In genomic region chr9:4228606-4229005, GRCh38 we compare ENCODE assay signal across 8 cellular contexts.
A peak's percentile ranks its signal among the peaks of the same experiment; 100 is the strongest.
DNase-seq lines count a peak whose midpoint lies in the region; ATAC-seq, FAIRE-seq and TF ChIP-seq lines count a peak whose summit lies in the region.

No MANE protein-coding gene starts in this region.

- H3K9me3 Mint-ChIP-seq in Calu3 (ENCODE audit: low read depth, unreplicated experiment), result no peaks in the 10 kb centered on the region

- no peak overlapping the region for H3K4me3 ChIP-seq in HFF-Myc (replicated peaks; ENCODE audit: low read depth, low read length)
- H3K4me3 ChIP-seq in K562, result no peak overlapping the region

- H3K9ac ChIP-seq in K562 (ENCODE audit: insufficient read depth in 1 of 2, low read depth in 2 of 2, low read length in 2 of 2), result no peak overlapping the region

- peak; percentile 59; the same call in 2 of the 3 replicates for ATAC-seq in K562
- ATAC-seq in GM21529 (IDR thresholded peaks at IDR 0.05; ENCODE audit: unreplicated experiment), result no peak

- H3K4me2 ChIP-seq in K562 (ENCODE audit: insufficient read depth, low read length), result no peak overlapping the region

- H3K9me3 ChIP-seq in K562 (replicated peaks; ENCODE audit: control insufficient read depth, insufficient read depth, low read depth, low read length), result no peaks in the 10 kb centered on the region

- H3K27ac ChIP-seq in K562 (ENCODE audit: extremely low read depth, low read depth, low read length), result no peak overlapping the region

- no peak for TF ChIP-seq RAD21 in K562 (CRISPR knock-in tag; conservative IDR thresholded peaks at IDR 0.05 in 1 of 2, IDR thresholded peaks at IDR 0.05 in 1 of 2)

- 13% methylated on average over 1 of the region's 1 CpG for WGBS in K562 (ENCODE audit: insufficient coverage, low coverage, missing lambda C conversion rate)

- no peaks in the 10 kb centered on the region for H3K79me2 ChIP-seq in K562 (ENCODE audit: control insufficient read depth, insufficient read depth, low read length)

- no peaks in the 10 kb centered on the region for H3K27me3 Mint-ChIP-seq in Calu3 (ENCODE audit: unreplicated experiment)

- peaks cover 66% of the 10 kb centered on the region for H3K4me1 Mint-ChIP-seq in Calu3 (ENCODE audit: low read depth, unreplicated experiment)

- TF ChIP-seq CTCF in Calu3 (IDR thresholded peaks at IDR 0.05; ENCODE audit: unreplicated experiment) (no peak), HFF-Myc (IDR thresholded peaks at IDR 0.05; ENCODE audit: low read depth, low read length, missing control alignments) (peak; percentile 35), K562 (IDR thresholded peaks at IDR 0.05 in 2 of 3, conservative IDR thresholded peaks at IDR 0.05 in 1 of 3; ENCODE audit: insufficient read depth in 2 of 3, low read depth in 1 of 3, low read length in 3 of 3) (peak; percentile 9 to 18 (median 13); a peak in 2 of 6 replicates)

- in situ Hi-C loops in K562 (cut with MboI), result no loop called here

- no peak for TF ChIP-seq POLR2A in K562 (conservative IDR thresholded peaks at IDR 0.05)

- no peaks in the 10 kb centered on the region for H3K9me1 ChIP-seq in K562 (ENCODE audit: control insufficient read depth, insufficient read depth, low read length)

- BruUV-seq in Calu3 (replicated peaks; lab: Mats Ljungman, UMichigan) (no TSS peak), K562 (replicated peaks; lab: Mats Ljungman, UMichigan) (no TSS peak)

- H3K27me3 ChIP-seq in K562 (ENCODE audit: control insufficient read depth in 2 of 2, insufficient read depth in 2 of 2, low read length in 2 of 2), result no peaks in the 10 kb centered on the region

- POLR2A ChIA-PET in K562 (lab: Yijun Ruan, JAX), result no interaction called here

- no peaks in the 10 kb centered on the region for H4K20me1 ChIP-seq in K562 (replicated peaks; ENCODE audit: control insufficient read depth, insufficient read depth, low read length)

- no peak for FAIRE-seq in K562 (lab: Jason Lieb, UNC)

- DNase-seq in Calu3 (no peak), HFF-Myc (ENCODE audit: extremely low read depth, low read depth) (no peak), K562 (ENCODE audit: extremely low read depth in 1 of 4, low spot score in 3 of 4) (no peak), lung microvascular endothelial cell (ENCODE audit: low read depth in 2 of 2) (peak; percentile 44 to 69), NCI-H146 treated with DMSO at 0.1 percent for 48 hours (lab: John Stamatoyannopoulos, UW; ENCODE audit: unreplicated experiment) (no peak), NCI-H1105 treated with DMSO at 0.1 percent for 48 hours (lab: John Stamatoyannopoulos, UW) (no peak)
- no peak for DNase-seq in activated T-cell treated with anti-CD3 and anti-CD28 coated beads, Interleukin-2, amount 50 U/mL, for 1 hour

- H3K36me3 Mint-ChIP-seq in Calu3 (ENCODE audit: insufficient read depth, unreplicated experiment), result peaks cover 3% of the 10 kb centered on the region

- intact Hi-C loops in Calu3 (cut with micrococcal nuclease; ENCODE audit: unreplicated experiment) (loop anchor here (2.0 to 10.0 kb wide), 5 partner anchors 81 to 496 kb away; no protein-coding TSS in a partner anchor), K562 (cut with micrococcal nuclease) (loop anchor here (5.0 kb wide), 1 partner anchor 151 kb away; no protein-coding TSS in a partner anchor)

- H3K4me1 ChIP-seq in K562 (replicated peaks in 1 of 2; ENCODE audit: control insufficient read depth in 2 of 2, insufficient read depth in 2 of 2, low read length in 2 of 2), result no peaks in the 10 kb centered on the region

- no peaks in the 10 kb centered on the region for H3K36me3 ChIP-seq in K562 (ENCODE audit: control insufficient read depth, insufficient read depth, low read length)

- TF ChIP-seq EP300 in K562 (IDR thresholded peaks at IDR 0.05; ENCODE audit: low read length), result no peak

- CTCF ChIA-PET in Calu3 (lab: Charles Lee), result interaction anchor here (0.6 to 1.7 kb wide), 9 partner anchors 8 to 767 kb away, joined by 3 to 15 read pairs (median 4); no protein-coding TSS in a partner anchor
- CTCF ChIA-PET in K562 (lab: Yijun Ruan, JAX; ENCODE audit: low intra/inter-chr PET ratio), result no interaction called here

- peak overlapping the region; percentile 58 for H3K27ac Mint-ChIP-seq in Calu3 (ENCODE audit: unreplicated experiment)

- H3K4me3 Mint-ChIP-seq in Calu3 (ENCODE audit: low read depth, unreplicated experiment), result no peak overlapping the region

- H2AFZ ChIP-seq in K562 (ENCODE audit: low read depth, low read length), result no peak overlapping the region

TF ChIP-seq in K562, 482 proteins besides CTCF, POLR2A, EP300 and RAD21 (continues in another document):
- TF ChIP-seq MED1 (CRISPR knock-in tag; IDR thresholded peaks at IDR 0.05; ENCODE audit: borderline replicate concordance) (no peak), FOS (IDR thresholded peaks at IDR 0.05; ENCODE audit: extremely low read depth, insufficient read length) (no peak), CHD4 (IDR thresholded peaks at IDR 0.05; ENCODE audit: insufficient read depth, insufficient replicate concordance, low read depth, low read length, poor library complexity, severe bottlenecking) (no peak), BMI1 (IDR thresholded peaks at IDR 0.05; ENCODE audit: low read length) (no peak), ZNF134 (CRISPR knock-in tag; conservative IDR thresholded peaks at IDR 0.05) (no peak), ZNF766 (CRISPR knock-in tag; conservative IDR thresholded peaks at IDR 0.05) (no peak), RB1 (IDR thresholded peaks at IDR 0.05; ENCODE audit: low read depth) (no peak), NR4A1 (CRISPR knock-in tag; IDR thresholded peaks at IDR 0.05) (no peak), NR4A1 (tag; IDR thresholded peaks at IDR 0.05) (no peak), ZBTB5 (IDR thresholded peaks at IDR 0.05) (no peak), CBX1 (IDR thresholded peaks at IDR 0.05; ENCODE audit: low read depth) (no peak), L3MBTL2 (IDR thresholded peaks at IDR 0.05) (no peak)
- TF ChIP-seq, protein P1, sequence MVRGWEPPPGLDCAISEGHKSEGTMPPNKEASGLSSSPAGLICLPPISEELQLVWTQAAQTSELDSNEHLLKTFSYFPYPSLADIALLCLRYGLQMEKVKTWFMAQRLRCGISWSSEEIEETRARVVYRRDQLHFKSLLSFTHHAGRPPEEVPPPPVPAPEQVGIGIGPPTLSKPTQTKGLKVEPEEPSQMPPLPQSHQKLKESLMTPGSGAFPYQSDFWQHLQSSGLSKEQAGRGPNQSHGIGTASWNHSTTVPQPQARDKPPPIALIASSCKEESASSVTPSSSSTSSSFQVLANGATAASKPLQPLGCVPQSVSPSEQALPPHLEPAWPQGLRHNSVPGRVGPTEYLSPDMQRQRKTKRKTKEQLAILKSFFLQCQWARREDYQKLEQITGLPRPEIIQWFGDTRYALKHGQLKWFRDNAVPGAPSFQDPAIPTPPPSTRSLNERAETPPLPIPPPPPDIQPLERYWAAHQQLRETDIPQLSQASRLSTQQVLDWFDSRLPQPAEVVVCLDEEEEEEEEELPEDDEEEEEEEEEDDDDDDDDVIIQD (CRISPR knock-in tag; IDR thresholded peaks at IDR 0.05), result no peak
- TF ChIP-seq, protein P2, sequence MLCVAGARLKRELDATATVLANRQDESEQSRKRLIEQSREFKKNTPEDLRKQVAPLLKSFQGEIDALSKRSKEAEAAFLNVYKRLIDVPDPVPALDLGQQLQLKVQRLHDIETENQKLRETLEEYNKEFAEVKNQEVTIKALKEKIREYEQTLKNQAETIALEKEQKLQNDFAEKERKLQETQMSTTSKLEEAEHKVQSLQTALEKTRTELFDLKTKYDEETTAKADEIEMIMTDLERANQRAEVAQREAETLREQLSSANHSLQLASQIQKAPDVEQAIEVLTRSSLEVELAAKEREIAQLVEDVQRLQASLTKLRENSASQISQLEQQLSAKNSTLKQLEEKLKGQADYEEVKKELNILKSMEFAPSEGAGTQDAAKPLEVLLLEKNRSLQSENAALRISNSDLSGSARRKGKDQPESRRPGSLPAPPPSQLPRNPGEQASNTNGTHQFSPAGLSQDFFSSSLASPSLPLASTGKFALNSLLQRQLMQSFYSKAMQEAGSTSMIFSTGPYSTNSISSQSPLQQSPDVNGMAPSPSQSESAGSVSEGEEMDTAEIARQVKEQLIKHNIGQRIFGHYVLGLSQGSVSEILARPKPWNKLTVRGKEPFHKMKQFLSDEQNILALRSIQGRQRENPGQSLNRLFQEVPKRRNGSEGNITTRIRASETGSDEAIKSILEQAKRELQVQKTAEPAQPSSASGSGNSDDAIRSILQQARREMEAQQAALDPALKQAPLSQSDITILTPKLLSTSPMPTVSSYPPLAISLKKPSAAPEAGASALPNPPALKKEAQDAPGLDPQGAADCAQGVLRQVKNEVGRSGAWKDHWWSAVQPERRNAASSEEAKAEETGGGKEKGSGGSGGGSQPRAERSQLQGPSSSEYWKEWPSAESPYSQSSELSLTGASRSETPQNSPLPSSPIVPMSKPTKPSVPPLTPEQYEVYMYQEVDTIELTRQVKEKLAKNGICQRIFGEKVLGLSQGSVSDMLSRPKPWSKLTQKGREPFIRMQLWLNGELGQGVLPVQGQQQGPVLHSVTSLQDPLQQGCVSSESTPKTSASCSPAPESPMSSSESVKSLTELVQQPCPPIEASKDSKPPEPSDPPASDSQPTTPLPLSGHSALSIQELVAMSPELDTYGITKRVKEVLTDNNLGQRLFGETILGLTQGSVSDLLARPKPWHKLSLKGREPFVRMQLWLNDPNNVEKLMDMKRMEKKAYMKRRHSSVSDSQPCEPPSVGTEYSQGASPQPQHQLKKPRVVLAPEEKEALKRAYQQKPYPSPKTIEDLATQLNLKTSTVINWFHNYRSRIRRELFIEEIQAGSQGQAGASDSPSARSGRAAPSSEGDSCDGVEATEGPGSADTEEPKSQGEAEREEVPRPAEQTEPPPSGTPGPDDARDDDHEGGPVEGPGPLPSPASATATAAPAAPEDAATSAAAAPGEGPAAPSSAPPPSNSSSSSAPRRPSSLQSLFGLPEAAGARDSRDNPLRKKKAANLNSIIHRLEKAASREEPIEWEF (CRISPR knock-in tag; IDR thresholded peaks at IDR 0.05), result no peak

Comparison
In these comparisons a context has a peak if more than half of its experiments do, and no peak if none do; other contexts are left out.
1. DNase-seq: peak in lung microvascular endothelial cell (2 of 2); none in Calu3 (single experiment), HFF-Myc (single experiment), K562 (0 of 4), activated T-cell treated with anti-CD3 and anti-CD28 coated beads, Interleukin-2, amount 50 U/mL, for 1 hour (single experiment), NCI-H146 treated with DMSO at 0.1 percent for 48 hours (single experiment) and NCI-H1105 treated with DMSO at 0.1 percent for 48 hours (single experiment).